1 cellular context compared by ENCODE assay signal in the genomic region with DNA sequence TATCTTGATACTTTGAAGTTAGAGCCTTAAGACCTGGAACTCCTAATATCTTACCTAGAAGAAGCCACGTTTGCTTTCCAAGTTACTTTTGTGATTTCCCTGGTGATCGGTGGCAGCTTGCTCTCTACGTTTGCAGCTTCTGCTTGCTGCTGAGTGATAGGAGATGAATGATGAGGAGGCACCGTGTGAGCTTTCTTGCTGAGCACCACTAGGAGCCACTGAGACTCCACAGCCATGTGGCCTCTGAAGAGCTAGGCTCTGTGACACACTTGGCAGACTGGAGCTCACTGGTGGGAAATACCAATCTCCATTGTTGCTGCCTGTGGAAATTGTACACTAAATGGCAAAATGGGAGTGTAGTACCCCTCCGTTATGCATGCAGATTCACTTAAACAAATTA.
TF ChIP-seq lines count a peak whose summit lies in the region.

No MANE protein-coding gene starts in this region.

TF ChIP-seq in GM23338, 12 proteins besides CTCF, POLR2A, EP300 and RAD21 (continued from another document):
- TF ChIP-seq, protein P1, sequence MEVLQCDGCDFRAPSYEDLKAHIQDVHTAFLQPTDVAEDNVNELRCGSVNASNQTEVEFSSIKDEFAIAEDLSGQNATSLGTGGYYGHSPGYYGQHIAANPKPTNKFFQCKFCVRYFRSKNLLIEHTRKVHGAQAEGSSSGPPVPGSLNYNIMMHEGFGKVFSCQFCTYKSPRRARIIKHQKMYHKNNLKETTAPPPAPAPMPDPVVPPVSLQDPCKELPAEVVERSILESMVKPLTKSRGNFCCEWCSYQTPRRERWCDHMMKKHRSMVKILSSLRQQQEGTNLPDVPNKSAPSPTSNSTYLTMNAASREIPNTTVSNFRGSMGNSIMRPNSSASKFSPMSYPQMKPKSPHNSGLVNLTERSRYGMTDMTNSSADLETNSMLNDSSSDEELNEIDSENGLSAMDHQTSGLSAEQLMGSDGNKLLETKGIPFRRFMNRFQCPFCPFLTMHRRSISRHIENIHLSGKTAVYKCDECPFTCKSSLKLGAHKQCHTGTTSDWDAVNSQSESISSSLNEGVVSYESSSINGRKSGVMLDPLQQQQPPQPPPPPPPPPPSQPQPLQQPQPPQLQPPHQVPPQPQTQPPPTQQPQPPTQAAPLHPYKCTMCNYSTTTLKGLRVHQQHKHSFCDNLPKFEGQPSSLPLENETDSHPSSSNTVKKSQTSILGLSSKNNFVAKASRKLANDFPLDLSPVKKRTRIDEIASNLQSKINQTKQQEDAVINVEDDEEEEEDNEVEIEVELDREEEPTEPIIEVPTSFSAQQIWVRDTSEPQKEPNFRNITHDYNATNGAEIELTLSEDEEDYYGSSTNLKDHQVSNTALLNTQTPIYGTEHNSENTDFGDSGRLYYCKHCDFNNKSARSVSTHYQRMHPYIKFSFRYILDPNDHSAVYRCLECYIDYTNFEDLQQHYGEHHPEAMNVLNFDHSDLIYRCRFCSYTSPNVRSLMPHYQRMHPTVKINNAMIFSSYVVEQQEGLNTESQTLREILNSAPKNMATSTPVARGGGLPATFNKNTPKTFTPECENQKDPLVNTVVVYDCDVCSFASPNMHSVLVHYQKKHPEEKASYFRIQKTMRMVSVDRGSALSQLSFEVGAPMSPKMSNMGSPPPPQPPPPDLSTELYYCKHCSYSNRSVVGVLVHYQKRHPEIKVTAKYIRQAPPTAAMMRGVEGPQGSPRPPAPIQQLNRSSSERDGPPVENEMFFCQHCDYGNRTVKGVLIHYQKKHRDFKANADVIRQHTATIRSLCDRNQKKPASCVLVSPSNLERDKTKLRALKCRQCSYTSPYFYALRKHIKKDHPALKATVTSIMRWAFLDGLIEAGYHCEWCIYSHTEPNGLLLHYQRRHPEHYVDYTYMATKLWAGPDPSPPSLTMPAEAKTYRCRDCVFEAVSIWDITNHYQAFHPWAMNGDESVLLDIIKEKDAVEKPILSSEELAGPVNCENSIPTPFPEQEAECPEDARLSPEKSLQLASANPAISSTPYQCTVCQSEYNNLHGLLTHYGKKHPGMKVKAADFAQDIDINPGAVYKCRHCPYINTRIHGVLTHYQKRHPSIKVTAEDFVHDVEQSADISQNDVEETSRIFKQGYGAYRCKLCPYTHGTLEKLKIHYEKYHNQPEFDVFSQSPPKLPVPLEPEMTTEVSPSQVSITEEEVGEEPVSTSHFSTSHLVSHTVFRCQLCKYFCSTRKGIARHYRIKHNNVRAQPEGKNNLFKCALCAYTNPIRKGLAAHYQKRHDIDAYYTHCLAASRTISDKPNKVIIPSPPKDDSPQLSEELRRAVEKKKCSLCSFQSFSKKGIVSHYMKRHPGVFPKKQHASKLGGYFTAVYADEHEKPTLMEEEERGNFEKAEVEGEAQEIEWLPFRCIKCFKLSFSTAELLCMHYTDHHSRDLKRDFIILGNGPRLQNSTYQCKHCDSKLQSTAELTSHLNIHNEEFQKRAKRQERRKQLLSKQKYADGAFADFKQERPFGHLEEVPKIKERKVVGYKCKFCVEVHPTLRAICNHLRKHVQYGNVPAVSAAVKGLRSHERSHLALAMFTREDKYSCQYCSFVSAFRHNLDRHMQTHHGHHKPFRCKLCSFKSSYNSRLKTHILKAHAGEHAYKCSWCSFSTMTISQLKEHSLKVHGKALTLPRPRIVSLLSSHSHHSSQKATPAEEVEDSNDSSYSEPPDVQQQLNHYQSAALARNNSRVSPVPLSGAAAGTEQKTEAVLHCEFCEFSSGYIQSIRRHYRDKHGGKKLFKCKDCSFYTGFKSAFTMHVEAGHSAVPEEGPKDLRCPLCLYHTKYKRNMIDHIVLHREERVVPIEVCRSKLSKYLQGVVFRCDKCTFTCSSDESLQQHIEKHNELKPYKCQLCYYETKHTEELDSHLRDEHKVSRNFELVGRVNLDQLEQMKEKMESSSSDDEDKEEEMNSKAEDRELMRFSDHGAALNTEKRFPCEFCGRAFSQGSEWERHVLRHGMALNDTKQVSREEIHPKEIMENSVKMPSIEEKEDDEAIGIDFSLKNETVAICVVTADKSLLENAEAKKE (CRISPR knock-in tag; IDR thresholded peaks at IDR 0.05), result no peak
- TF ChIP-seq JUNB (IDR thresholded peaks at IDR 0.05; ENCODE audit: unreplicated experiment), result no peak
